Comparison of ENCODE assay signal across 8 cellular contexts in genomic region chr17:35930211-35931065, GRCh38. TPM values are rescaled to one million over a fixed set of nuclear protein-coding genes. Genes with fewer than 3 reads are reported as not detected.
DNase-seq lines count a peak whose midpoint lies in the region; ATAC-seq and TF ChIP-seq lines count a peak whose summit lies in the region.

Gene RDM1 (minus strand): TSS chr17:35930773. CDS start chr17:35930727, 46 bp downstream.

- H3K27ac ChIP-seq in OCI-LY3 (ENCODE audit: low read length): 0 out of 2 replicates have a peak within 1 kb of the TSS, but pooled peaks have one; percentile 15

- H3K27ac Mint-ChIP-seq in IgD-negative memory B cell: peak within 1 kb of the TSS in 2 of 3 donors; percentile 36 to 80
- H3K27ac Mint-ChIP-seq in naive thymus-derived CD8-positive, alpha-beta T cell: peak within 1 kb of the TSS in 7 of 10 donors; percentile 1 to 86 (median 48)
- H3K27ac Mint-ChIP-seq in stimulated activated memory B cell treated with anti-CD40 and anti-IgM and Interleukin-4, amounts not matched to agents 10 μg/mL and 1 μg/mL and 100 μg/mL, for 72 hours: no peak within 1 kb of the TSS

- no peaks in the 10 kb centered on the region for H3K9me3 ChIP-seq in OCI-LY3 (ENCODE audit: insufficient read depth, low read length)

- DNase-seq in AG04449 (ENCODE audit: low read depth, low spot score): no peak
- peak; percentile 84 for DNase-seq in activated T-cell treated with anti-CD3 and anti-CD28 coated beads for 24 hours (ENCODE audit: low read depth)
- DNase-seq in naive thymus-derived CD8-positive, alpha-beta T cell: peak; percentile 55 to 83 (median 74)

- peak within 1 kb of the TSS; percentile 68 for H3K4me2 ChIP-seq in OCI-LY3 (ENCODE audit: low read length)

- H3K9me3 Mint-ChIP-seq in IgD-negative memory B cell: no peaks in the 10 kb centered on the region
- no peaks in the 10 kb centered on the region for H3K9me3 Mint-ChIP-seq in naive thymus-derived CD8-positive, alpha-beta T cell
- H3K9me3 Mint-ChIP-seq in stimulated activated memory B cell treated with anti-CD40 and anti-IgM and Interleukin-4, amounts not matched to agents 10 μg/mL and 1 μg/mL and 100 μg/mL, for 72 hours: no peaks in the 10 kb centered on the region

- peaks cover 2% of the 10 kb centered on the region for H3K36me3 ChIP-seq in OCI-LY3 (replicated peaks; ENCODE audit: low read depth, low read length)

- ATAC-seq in GM19035 (IDR thresholded peaks at IDR 0.05; ENCODE audit: unreplicated experiment) (peak; percentile 63), esophagus mucosa (peak; percentile 84)
- ATAC-seq in naive thymus-derived CD8-positive, alpha-beta T cell: peak; percentile 92 to 98
- peak; percentile 90 for ATAC-seq in stimulated activated memory B cell treated with anti-CD40 and anti-IgM and Interleukin-4, amounts not matched to agents 10 μg/mL and 1 μg/mL and 100 μg/mL, for 72 hours

- peak within 1 kb of the TSS; percentile 55 for H3K4me3 ChIP-seq in AG04449 (ENCODE audit: low read depth, low read length)
- peak within 1 kb of the TSS; percentile 76 for H3K4me3 ChIP-seq in OCI-LY3 (ENCODE audit: low read length)

- H4K20me1 ChIP-seq in OCI-LY3 (ENCODE audit: insufficient read depth, low read length): no peaks in the 10 kb centered on the region

- no peaks in the 10 kb centered on the region for H3K36me3 Mint-ChIP-seq in IgD-negative memory B cell
- H3K36me3 Mint-ChIP-seq in naive thymus-derived CD8-positive, alpha-beta T cell: no peaks in the 10 kb centered on the region
- no peaks in the 10 kb centered on the region for H3K36me3 Mint-ChIP-seq in stimulated activated memory B cell treated with anti-CD40 and anti-IgM and Interleukin-4, amounts not matched to agents 10 μg/mL and 1 μg/mL and 100 μg/mL, for 72 hours

- peaks cover 22% of the 10 kb centered on the region for H3K4me1 ChIP-seq in OCI-LY3 (ENCODE audit: low read length)

- peaks cover 5 to 7% (median 6%) of the 10 kb centered on the region in 3 donors for H3K4me1 Mint-ChIP-seq in IgD-negative memory B cell
- H3K4me1 Mint-ChIP-seq in naive thymus-derived CD8-positive, alpha-beta T cell: peaks cover 7 to 19% (median 13%) of the 10 kb centered on the region in 4 donors
- peaks cover 14% of the 10 kb centered on the region for H3K4me1 Mint-ChIP-seq in stimulated activated memory B cell treated with anti-CD40 and anti-IgM and Interleukin-4, amounts not matched to agents 10 μg/mL and 1 μg/mL and 100 μg/mL, for 72 hours

- peaks cover 8% of the 10 kb centered on the region for H3K27me3 ChIP-seq in OCI-LY3 (ENCODE audit: low read depth, low read length)

- CTCF ChIA-PET in AG04449 (lab: Yijun Ruan, JAX): interaction anchor here (1.0 kb wide), 1 partner anchor 17 kb away, joined by 3 read pairs; no protein-coding TSS in a partner anchor

- peak within 1 kb of the TSS; percentile 77 for H3K9ac ChIP-seq in OCI-LY3 (ENCODE audit: low read length)

- TF ChIP-seq CTCF in AG04449 (IDR thresholded peaks at IDR 0.05; ENCODE audit: insufficient read depth, low read length, missing control alignments): no peak
- TF ChIP-seq CTCF in OCI-LY3 (IDR thresholded peaks at IDR 0.05; ENCODE audit: low read depth, low read length): no peak

- POLR2A ChIA-PET in AG04449 (lab: Yijun Ruan, JAX): interaction anchor here (0.5 kb wide), 1 partner anchor 39 kb away, joined by 4 read pairs; no protein-coding TSS in a partner anchor
- POLR2A ChIA-PET in naive thymus-derived CD8-positive, alpha-beta T cell (lab: Charles Lee): interaction anchor here (0.9 kb wide), 1 partner anchor 32 kb away, joined by 3 read pairs; no protein-coding TSS in a partner anchor

- peak within 1 kb of the TSS; percentile 82 for H2AFZ ChIP-seq in OCI-LY3 (ENCODE audit: low read depth, low read length)

- H3K27me3 Mint-ChIP-seq in IgD-negative memory B cell: peaks cover 5% of the 10 kb centered on the region
- H3K27me3 Mint-ChIP-seq in naive thymus-derived CD8-positive, alpha-beta T cell: peaks cover 0 to 5% (median 0%) of the 10 kb centered on the region in 5 donors
- H3K27me3 Mint-ChIP-seq in stimulated activated memory B cell treated with anti-CD40 and anti-IgM and Interleukin-4, amounts not matched to agents 10 μg/mL and 1 μg/mL and 100 μg/mL, for 72 hours: peaks cover 9% of the 10 kb centered on the region

- H3K79me2 ChIP-seq in OCI-LY3 (ENCODE audit: low read length): no peaks in the 10 kb centered on the region

- H3K4me3 Mint-ChIP-seq in IgD-negative memory B cell: peak within 1 kb of the TSS; percentile 72 to 90 (median 86)
- H3K4me3 Mint-ChIP-seq in naive thymus-derived CD8-positive, alpha-beta T cell: peak within 1 kb of the TSS; percentile 80 to 88 (median 84)
- peak within 1 kb of the TSS; percentile 73 for H3K4me3 Mint-ChIP-seq in stimulated activated memory B cell treated with anti-CD40 and anti-IgM and Interleukin-4, amounts not matched to agents 10 μg/mL and 1 μg/mL and 100 μg/mL, for 72 hours

RNA-seq across cellular contexts. Expression of gene RDM1, which starts in this region (rescaled TPM):
- not detected for polyA plus RNA-seq in IgD-negative memory B cell
- total RNA-seq in esophagus mucosa: 1.1 TPM
- total RNA-seq in naive thymus-derived CD8-positive, alpha-beta T cell: under 1 TPM in 1 of 2 experiments, not detected in 1; 0.41 TPM
- polyA plus RNA-seq in naive thymus-derived CD8-positive, alpha-beta T cell: 1 to 10 TPM in 1 of 3 donors, under 1 TPM in 1, not detected in 1; 0.32 to 2.7 TPM
